In the genomic region with DNA sequence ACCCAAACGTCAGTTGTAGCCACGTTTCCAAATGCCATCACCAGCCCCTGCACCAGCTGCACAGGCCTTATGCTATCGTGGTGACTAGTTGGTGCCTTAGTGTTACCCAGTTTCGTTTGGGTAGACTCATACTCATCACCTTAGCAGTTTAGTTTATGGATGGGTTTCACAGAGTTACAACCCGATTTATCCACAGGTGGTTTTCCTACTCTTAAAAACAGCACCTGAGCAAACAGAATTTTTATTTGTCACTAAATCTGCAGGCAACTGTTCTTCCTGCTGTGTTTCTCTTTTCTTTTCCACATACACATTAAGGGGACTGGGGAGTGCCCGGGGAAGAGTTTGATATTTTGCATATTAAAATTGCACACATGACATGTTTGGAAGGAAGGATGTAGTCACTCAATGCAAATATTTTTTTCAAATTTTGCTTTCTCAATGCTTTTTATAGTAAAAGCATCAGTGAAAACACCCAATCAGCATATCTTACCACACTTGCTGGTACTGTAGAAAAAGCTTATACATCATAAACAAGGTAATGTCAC, we compare ENCODE assay signal across 11 cellular contexts. TPM values are rescaled to one million over a fixed set of nuclear protein-coding genes. Genes with fewer than 3 reads are reported as not detected.
A peak's percentile ranks its signal among the peaks of the same experiment; 100 is the strongest.
DNase-seq lines count a peak whose midpoint lies in the region; ATAC-seq and TF ChIP-seq lines count a peak whose summit lies in the region.
"Had no signal": no experiment of that assay in that cellular context is flagged by ENCODE, and none has a peak within 500 bp of the region (broad histone marks: within the 10 kb centered on the region; RNA-seq: fewer than 3 reads in every experiment).

No MANE protein-coding gene starts in this region.

- peaks cover 33% of the 10 kb centered on the region for H3K36me3 Mint-ChIP-seq in HFFc6 (ENCODE audit: low read depth)
- peaks cover 5 to 60% (median 25%) of the 10 kb centered on the region in 5 donors for H3K36me3 Mint-ChIP-seq in naive thymus-derived CD4-positive, alpha-beta T cell

- no peaks in the 10 kb centered on the region for H3K9me3 ChIP-seq in naive thymus-derived CD4-positive, alpha-beta T cell (ENCODE audit: control insufficient read depth in 2 of 3, low read length in 3 of 3)
- H3K9me3 ChIP-seq: lower lobe of right lung had no signal

- no peaks in the 10 kb centered on the region for H3K4me1 ChIP-seq in naive thymus-derived CD4-positive, alpha-beta T cell (ENCODE audit: control insufficient read depth in 2 of 2, insufficient read depth in 2 of 2, low read length in 2 of 2)
- H3K4me1 ChIP-seq: lower lobe of right lung had no signal

- no peaks in the 10 kb centered on the region for H3K27me3 ChIP-seq in naive thymus-derived CD4-positive, alpha-beta T cell (ENCODE audit: control insufficient read depth in 2 of 2, insufficient read depth in 2 of 2, low read length in 2 of 2)

- POLR2A ChIA-PET in naive thymus-derived CD4-positive, alpha-beta T cell (lab: Charles Lee): no interaction called here

- H3K27ac ChIP-seq in naive thymus-derived CD4-positive, alpha-beta T cell (ENCODE audit: low read depth, low read length): no peak overlapping the region
- H3K27ac ChIP-seq: lower lobe of right lung had no signal

- H3K4me3 Mint-ChIP-seq in HFFc6: no peak overlapping the region; the same call in 1 of the 2 replicates
- peak overlapping the region in 1 of 10 donors; percentile 49 for H3K4me3 Mint-ChIP-seq in naive thymus-derived CD4-positive, alpha-beta T cell

- peaks cover 0 to 38% (median 0%) of the 10 kb centered on the region in 3 experiments for H3K36me3 ChIP-seq in naive thymus-derived CD4-positive, alpha-beta T cell (ENCODE audit: control insufficient read depth in 2 of 3, insufficient read depth in 3 of 3, low read length in 3 of 3)

- intact Hi-C loops in naive thymus-derived CD4-positive, alpha-beta T cell (cut with micrococcal nuclease): loop anchor here in 1 of 2 donors (5.0 to 10.0 kb wide), 3 partner anchors 42 to 413 kb away; partner anchors contain the start of genes ANKRD26, PDSS1 and YME1L1

- peak; percentile 44 for DNase-seq in activated CD4-positive, alpha-beta T cell treated with anti-CD3 and anti-CD28 coated beads for 48 hours
- DNase-seq in activated CD4-positive, alpha-beta T cell treated with anti-CD3 and anti-CD28 coated beads, Interleukin-2, amount 50 U/mL, for 1 hour: no peak
- DNase-seq in HFFc6 (no peak), NCI-H69 (lab: John Stamatoyannopoulos, UW) (peak; percentile 52), hepatic stellate cell (ENCODE audit: low spot score) (no peak), cerebellum (ENCODE audit: low spot score) (no peak), H4 (ENCODE audit: low spot score) (no peak)
- no peak for DNase-seq in naive thymus-derived CD4-positive, alpha-beta T cell
- DNase-seq: activated CD8-positive, alpha-beta memory T cell treated with anti-CD3 and anti-CD28 coated beads for 24 hours; lower lobe of right lung; NCI-H2029 had no signal

- CTCF ChIA-PET in naive thymus-derived CD4-positive, alpha-beta T cell (lab: Charles Lee): interaction anchor here (0.9 to 1.2 kb wide), 2 partner anchors 13 to 143 kb away, joined by 3 read pairs; no protein-coding TSS in a partner anchor

- H3K4me1 Mint-ChIP-seq in HFFc6 (ENCODE audit: low read depth): peaks cover 14% of the 10 kb centered on the region
- peaks cover 0 to 69% (median 0%) of the 10 kb centered on the region in 7 donors for H3K4me1 Mint-ChIP-seq in naive thymus-derived CD4-positive, alpha-beta T cell

- H3K9me3 Mint-ChIP-seq in HFFc6: no peaks in the 10 kb centered on the region
- peaks cover 0 to 4% (median 0%) of the 10 kb centered on the region in 11 donors for H3K9me3 Mint-ChIP-seq in naive thymus-derived CD4-positive, alpha-beta T cell

- H3K27ac Mint-ChIP-seq in HFFc6: 0 out of 2 replicates have a peak overlapping the region, but pooled peaks have one; percentile 13
- H3K27ac Mint-ChIP-seq in naive thymus-derived CD4-positive, alpha-beta T cell: peak overlapping the region in 7 of 9 donors; percentile 43 to 89 (median 65)

- no peak for TF ChIP-seq CTCF in HFFc6 (IDR thresholded peaks at IDR 0.05)

- H3K4me3 ChIP-seq in naive thymus-derived CD4-positive, alpha-beta T cell (ENCODE audit: low read length): no peak overlapping the region
- H3K4me3 ChIP-seq: lower lobe of right lung had no signal

- H3K27me3 Mint-ChIP-seq in HFFc6 (ENCODE audit: insufficient read depth): peaks cover 2% of the 10 kb centered on the region; the same call in 1 of the 2 replicates
- H3K27me3 Mint-ChIP-seq in naive thymus-derived CD4-positive, alpha-beta T cell: no peaks in the 10 kb centered on the region

- ATAC-seq in naive thymus-derived CD4-positive, alpha-beta T cell: no peak
- ATAC-seq: lower lobe of right lung had no signal

RNA-seq across cellular contexts. Expression of gene PDSS1, which starts 41.7 kb away (rescaled TPM):
- 1 to 10 TPM; 5.0 to 9.7 (median 7.5) TPM for total RNA-seq in HFFc6 (2021; fragmentation: NEBNext Ultra II Directional; extraction: Animal tissue kit (Norgen Biotek cat#: 25700))
- 10 to 100 TPM in 1 of 5 experiments, 1 to 10 TPM in 4; 3.8 to 15.2 (median 4.7) TPM for total RNA-seq in naive thymus-derived CD4-positive, alpha-beta T cell
- polyA plus RNA-seq in naive thymus-derived CD4-positive, alpha-beta T cell: 1 to 10 TPM; 3.9 to 6.5 TPM
- 15.6 TPM for total RNA-seq in cerebellum
- total RNA-seq in H4 (2014; rRNA removed; shearing (Covaris generic)): 10.1 and 11.8 TPM in 2 replicates

Comparison
In these comparisons a context has a peak if more than half of its experiments do, and no peak if none do; other contexts are left out.
1. DNase-seq: peak in activated CD4-positive, alpha-beta T cell treated with anti-CD3 and anti-CD28 coated beads for 48 hours (single experiment) and NCI-H69 (single experiment); none in activated CD4-positive, alpha-beta T cell treated with anti-CD3 and anti-CD28 coated beads, Interleukin-2, amount 50 U/mL, for 1 hour (single experiment), HFFc6 (single experiment), naive thymus-derived CD4-positive, alpha-beta T cell (0 of 9), hepatic stellate cell (single experiment), cerebellum (single experiment) and H4 (single experiment).